In genomic region chr22:40221055-40221414, GRCh38 we compare ENCODE assay signal across 1 cellular context.
TF ChIP-seq lines count a peak whose summit lies in the region.

No MANE protein-coding gene starts in this region.

TF ChIP-seq in GM23338, 12 proteins besides CTCF, POLR2A, EP300 and RAD21 (continued from another document):
- TF ChIP-seq REST (IDR thresholded peaks at IDR 0.05; ENCODE audit: unreplicated experiment) (no peak), NANOG (IDR thresholded peaks at IDR 0.05; ENCODE audit: borderline replicate concordance) (no peak), POLR2AphosphoS5 (IDR thresholded peaks at IDR 0.05; ENCODE audit: low read depth) (no peak)
